ENCODE assay signal across 8 cellular contexts in genomic region chr6:16760536-16761468, GRCh38. TPM values are rescaled to one million over a fixed set of nuclear protein-coding genes. Genes with fewer than 3 reads are reported as not detected.
A peak's percentile ranks its signal among the peaks of the same experiment; 100 is the strongest.
DNase-seq lines count a peak whose midpoint lies in the region; TF ChIP-seq lines count a peak whose summit lies in the region.

TSS of gene ATXN1 (minus strand) at chr6:16761460.

- peak within 1 kb of the TSS; percentile 88 for H3K27ac Mint-ChIP-seq in glutamatergic neuron (ENCODE audit: unreplicated experiment)

- peak within 1 kb of the TSS; percentile 97 for H3K4me3 Mint-ChIP-seq in glutamatergic neuron (ENCODE audit: unreplicated experiment)

- peak within 1 kb of the TSS; percentile 97 for H3K27ac ChIP-seq in urinary bladder (ENCODE audit: low read depth)

- in situ Hi-C loops in Caki2 (cut with HindIII; ENCODE audit: low pct_unique_long_range_greater_than_20kb, low sequenced_read_pairs) = no loop called here

- no peaks in the 10 kb centered on the region for H3K36me3 Mint-ChIP-seq in glutamatergic neuron (ENCODE audit: unreplicated experiment)

- TF ChIP-seq CTCF in glutamatergic neuron (IDR thresholded peaks at IDR 0.05; ENCODE audit: partially characterized antibody, unreplicated experiment) = no peak

- peaks cover 24% of the 10 kb centered on the region for H3K4me1 Mint-ChIP-seq in glutamatergic neuron (ENCODE audit: low read depth, unreplicated experiment)

- H3K9me3 Mint-ChIP-seq in glutamatergic neuron (ENCODE audit: unreplicated experiment) = peaks cover 13% of the 10 kb centered on the region

- peak; percentile 69 for DNase-seq in Caki2 (ENCODE audit: low read depth)
- peak; percentile 65 for DNase-seq in HCEC 1CT
- DNase-seq in RPMI8226 = peak; percentile 59
- DNase-seq in activated naive CD4-positive, alpha-beta T cell treated with anti-CD3 and anti-CD28 coated beads, Interleukin-2, amount 50 U/mL, for 16 hours = peak; percentile 50
- DNase-seq in glutamatergic neuron = peak; percentile 63
- peak in 42 of 56 donors; percentile 27 to 86 (median 68) for DNase-seq in nucleus accumbens (lab: John Stamatoyannopoulos, UW)
- DNase-seq in COR-L47 (lab: John Stamatoyannopoulos, UW) = no peak

- peak within 1 kb of the TSS; percentile 99 for H3K4me3 ChIP-seq in urinary bladder (ENCODE audit: low read depth, low read length)

- peaks cover 14% of the 10 kb centered on the region for H3K27me3 Mint-ChIP-seq in glutamatergic neuron (ENCODE audit: unreplicated experiment)

- no peaks in the 10 kb centered on the region for H3K36me3 ChIP-seq in urinary bladder (ENCODE audit: insufficient read depth)

- no peaks in the 10 kb centered on the region for H3K4me1 ChIP-seq in urinary bladder (ENCODE audit: insufficient read depth)

- under 1% methylated on average over 76 of the region's 79 CpGs for WGBS in urinary bladder

RNA-seq across cellular contexts. Expression of gene ATXN1, which starts in this region (rescaled TPM):
- total RNA-seq in Caki2 (2014; rRNA removed; shearing (Covaris generic); ENCODE audit: low replicate concordance) = 18.7 and 23.8 TPM in 2 replicates
- total RNA-seq in glutamatergic neuron (ENCODE audit: unreplicated experiment) (15.5 TPM), urinary bladder (137 TPM)
- polyA plus RNA-seq in urinary bladder = 15.8 TPM
